11 cellular contexts compared by ENCODE assay signal in genomic region chr14:94175403-94176146, GRCh38. TPM values are rescaled to one million over a fixed set of nuclear protein-coding genes. Genes with fewer than 3 reads are reported as not detected.
DNase-seq lines count a peak whose midpoint lies in the region; ATAC-seq, FAIRE-seq and TF ChIP-seq lines count a peak whose summit lies in the region.
"Had no signal": no experiment of that assay in that cellular context is flagged by ENCODE, and none has a peak within 500 bp of the region (broad histone marks: within the 10 kb centered on the region; RNA-seq: fewer than 3 reads in every experiment).

No MANE protein-coding gene starts in this region.

- in situ Hi-C loops in K562 (cut with MboI), result loop anchor here (25.0 kb wide), 1 partner anchor 513 kb away; no protein-coding TSS in a partner anchor

- intact Hi-C loops in left ventricle myocardium superior (cut with micrococcal nuclease), result no loop called here
- intact Hi-C loops in K562 (cut with micrococcal nuclease), result no loop called here

- DNase-seq in right atrium auricular region (ENCODE audit: low spot score) (no peak), left ventricle myocardium superior (no peak), K562 (ENCODE audit: extremely low read depth in 1 of 4, low spot score in 3 of 4) (no peak), mesenchymal stem cell (no peak), NCI-H2029 treated with DMSO at 0.1 percent for 48 hours (lab: John Stamatoyannopoulos, UW) (no peak), NCI-H2081 (lab: John Stamatoyannopoulos, UW) (no peak)
- DNase-seq: NCI-H226; stimulated activated CD8-positive, alpha-beta memory T cell treated with anti-CD3 and anti-CD28 coated beads, Interleukin-4, amount 100 ng/mL, for 48 hours had no signal

- no peak for TF ChIP-seq POLR2A in K562 (conservative IDR thresholded peaks at IDR 0.05)

- H3K4me2 ChIP-seq in K562 (ENCODE audit: insufficient read depth, low read length), result no peak overlapping the region
- H3K4me2 ChIP-seq in mesenchymal stem cell (ENCODE audit: low read length, poor library complexity, severe bottlenecking), result peak overlapping the region; percentile 68

- no peak overlapping the region for H4K91ac ChIP-seq in mesenchymal stem cell (ENCODE audit: low read length)

- H2AK5ac ChIP-seq in mesenchymal stem cell (ENCODE audit: low read length, severe bottlenecking), result no peak overlapping the region

- POLR2A ChIA-PET in K562 (lab: Yijun Ruan, JAX), result interaction anchor here (1.0 kb wide), 1 partner anchor 117 kb away, joined by 3 read pairs; no protein-coding TSS in a partner anchor

- no peak for TF ChIP-seq EP300 in K562 (IDR thresholded peaks at IDR 0.05; ENCODE audit: low read length)

- no peaks in the 10 kb centered on the region for H3K79me1 ChIP-seq in mesenchymal stem cell (replicated peaks; ENCODE audit: low read length, poor library complexity, severe bottlenecking)

- H3K4me1 ChIP-seq in right atrium auricular region (peaks cover 0 to 13% of the 10 kb centered on the region in 2 donors), K562 (replicated peaks in 1 of 2; ENCODE audit: control insufficient read depth in 2 of 2, insufficient read depth in 2 of 2, low read length in 2 of 2) (peaks cover 0 to 16% of the 10 kb centered on the region in 2 experiments; a peak in 2 of 5 replicates), mesenchymal stem cell (ENCODE audit: control insufficient read depth, insufficient read depth, low read depth, low read length) (peaks cover 14% of the 10 kb centered on the region)

- 2% methylated on average over 15 of the region's 18 CpGs for WGBS in K562 (ENCODE audit: insufficient coverage, low coverage, missing lambda C conversion rate)
- 29% methylated on average over 11 of the region's 18 CpGs for whole genome bisulfite sequencing in mesenchymal stem cell

- no peak overlapping the region for H2BK120ac ChIP-seq in mesenchymal stem cell (ENCODE audit: low read depth, low read length)

- no peak overlapping the region for H3K9ac ChIP-seq in K562 (ENCODE audit: insufficient read depth in 1 of 2, low read depth in 2 of 2, low read length in 2 of 2)
- H3K9ac ChIP-seq in mesenchymal stem cell (ENCODE audit: low read length), result peak overlapping the region; percentile 52

- CTCF ChIA-PET in K562 (lab: Yijun Ruan, JAX; ENCODE audit: low intra/inter-chr PET ratio), result no interaction called here

- H3K27ac ChIP-seq in right atrium auricular region, result no peak overlapping the region
- H3K27ac ChIP-seq in K562 (ENCODE audit: extremely low read depth, low read depth, low read length), result no peak overlapping the region
- no peak overlapping the region for H3K27ac ChIP-seq in mesenchymal stem cell (ENCODE audit: low read length, poor library complexity, severe bottlenecking)

- H4K20me1 ChIP-seq in K562 (replicated peaks; ENCODE audit: control insufficient read depth, insufficient read depth, low read length), result no peaks in the 10 kb centered on the region

- H3K4ac ChIP-seq in mesenchymal stem cell (ENCODE audit: low read depth in 1 of 2, low read length in 2 of 2), result no peak overlapping the region

- no peak overlapping the region for H3K14ac ChIP-seq in mesenchymal stem cell (ENCODE audit: low read length in 2 of 2)

- TF ChIP-seq CTCF in right atrium auricular region (IDR thresholded peaks at IDR 0.05), result no peak
- TF ChIP-seq CTCF in K562 (IDR thresholded peaks at IDR 0.05 in 2 of 3, conservative IDR thresholded peaks at IDR 0.05 in 1 of 3; ENCODE audit: insufficient read depth in 2 of 3, low read depth in 1 of 3, low read length in 3 of 3), result no peak

- FAIRE-seq in K562 (lab: Jason Lieb, UNC), result no peak
- FAIRE-seq: G401.6 had no signal

- H3K9me1 ChIP-seq in K562 (ENCODE audit: control insufficient read depth, insufficient read depth, low read length), result no peaks in the 10 kb centered on the region

- H3K9me3 ChIP-seq in right atrium auricular region (no peaks in the 10 kb centered on the region), K562 (replicated peaks; ENCODE audit: control insufficient read depth, insufficient read depth, low read depth, low read length) (no peaks in the 10 kb centered on the region), mesenchymal stem cell (ENCODE audit: control insufficient read depth, low read length) (no peaks in the 10 kb centered on the region)

- no peaks in the 10 kb centered on the region for H3K36me3 ChIP-seq in right atrium auricular region
- no peaks in the 10 kb centered on the region for H3K36me3 ChIP-seq in K562 (ENCODE audit: control insufficient read depth, insufficient read depth, low read length)
- H3K36me3 ChIP-seq in mesenchymal stem cell (ENCODE audit: control insufficient read depth in 1 of 2, insufficient read depth in 2 of 2, low read depth in 1 of 2, low read length in 2 of 2), result no peaks in the 10 kb centered on the region

- no peak for ATAC-seq in left ventricle myocardium superior
- ATAC-seq in K562, result no peak
- no peak for ATAC-seq in HG03045 (IDR thresholded peaks at IDR 0.05; ENCODE audit: unreplicated experiment)
- ATAC-seq in GM19351 (IDR thresholded peaks at IDR 0.05; ENCODE audit: unreplicated experiment), result no peak

- no peak overlapping the region for H2BK15ac ChIP-seq in mesenchymal stem cell (ENCODE audit: low read depth, poor library complexity, severe bottlenecking)

- no peaks in the 10 kb centered on the region for H3K27me3 ChIP-seq in right atrium auricular region
- H3K27me3 ChIP-seq in K562 (ENCODE audit: control insufficient read depth in 2 of 2, insufficient read depth in 2 of 2, low read length in 2 of 2), result peaks cover 0 to 2% of the 10 kb centered on the region in 2 experiments; a peak in 3 of 5 replicates
- peaks cover 7 to 23% of the 10 kb centered on the region in 2 experiments for H3K27me3 ChIP-seq in mesenchymal stem cell (ENCODE audit: control insufficient read depth in 1 of 2, insufficient read depth in 1 of 2, low read length in 2 of 2)

- H3K23ac ChIP-seq in mesenchymal stem cell (ENCODE audit: low read length in 2 of 2), result no peak overlapping the region

- no TSS peak for BruUV-seq in K562 (replicated peaks; lab: Mats Ljungman, UMichigan)

- H4K8ac ChIP-seq in mesenchymal stem cell (ENCODE audit: low read length), result no peak overlapping the region

- no peak overlapping the region for H2BK5ac ChIP-seq in mesenchymal stem cell (ENCODE audit: low read depth, low read length, poor library complexity, severe bottlenecking)

- no peak overlapping the region for H2BK12ac ChIP-seq in mesenchymal stem cell (ENCODE audit: low read length in 2 of 2)

- H3K4me3 ChIP-seq in right atrium auricular region (peak overlapping the region; percentile 54 to 72), K562 (no peak overlapping the region), mesenchymal stem cell (ENCODE audit: insufficient read depth in 1 of 2, low read depth in 1 of 2, low read length in 2 of 2) (peak overlapping the region in 1 of 2 experiments; percentile 75)

- no peaks in the 10 kb centered on the region for H3K79me2 ChIP-seq in K562 (ENCODE audit: control insufficient read depth, insufficient read depth, low read length)

- no peak overlapping the region for H3K18ac ChIP-seq in mesenchymal stem cell (ENCODE audit: low read depth in 1 of 2, low read length in 2 of 2)

- TF ChIP-seq RAD21 in K562 (CRISPR knock-in tag; conservative IDR thresholded peaks at IDR 0.05 in 1 of 2, IDR thresholded peaks at IDR 0.05 in 1 of 2), result no peak

- no peak overlapping the region for H2AFZ ChIP-seq in K562 (ENCODE audit: low read depth, low read length)
- no peak overlapping the region for H2AFZ ChIP-seq in mesenchymal stem cell (ENCODE audit: low read depth, low read length)

RNA-seq across cellular contexts. Expression of gene PPP4R4, which starts 1.5 kb away (rescaled TPM):
- under 1 TPM; 0.22 to 0.75 TPM for total RNA-seq in right atrium auricular region
- total RNA-seq in left ventricle myocardium superior, result 0.30 TPM
- not detected in 2 replicates for total RNA-seq in K562 (2011; cell fraction: chromatin; rRNA removed; ENCODE audit: low replicate concordance)
- total RNA-seq in K562 (2011; cell fraction: nucleolus; rRNA removed), result not detected in 2 replicates
- total RNA-seq in K562 (2011; cell fraction: nucleoplasm; rRNA removed), result not detected in 2 replicates
- total RNA-seq in K562 (2014; rRNA removed), result 0.04 TPM in 1 of 2 replicates, not detected in the other
- total RNA-seq in K562 (2014; rRNA removed; fragmentation: Illumina TruSeq; extraction: Trizol), result not detected in 2 replicates
- 0.11 TPM in 1 of 2 replicates, not detected in the other for total RNA-seq in K562 (2015; rRNA removed; fragmentation: Illumina TruSeq; extraction: Trizol)
- total RNA-seq in K562 (2021), result not detected in 2 replicates
- 0.26 TPM in 1 of 2 replicates, not detected in the other for polyA plus RNA-seq in K562 (2011; rRNA removed)
- not detected in 2 replicates for polyA plus RNA-seq in K562 (2011; cell fraction: cytosol; rRNA removed)
- polyA plus RNA-seq in K562 (2011; cell fraction: nucleus; rRNA removed), result 0.09 TPM in 1 of 2 replicates, not detected in the other
- 0.21 TPM in 1 of 2 replicates, not detected in the other for polyA plus RNA-seq in K562 (2012)
- not detected in 2 replicates for polyA plus RNA-seq in K562 (2014; fragmentation: Illumina TruSeq; extraction: Trizol)
- polyA plus RNA-seq in K562 (2014; fragmentation: Nextera tagmentation; extraction: Ambion mirVana), result not detected
- not detected in 2 replicates for polyA plus RNA-seq in K562 (2014; rRNA removed)
- polyA minus RNA-seq in K562 (2011; rRNA and poly(A)+ RNA removed), result not detected in 2 replicates
- not detected in 2 replicates for polyA minus RNA-seq in K562 (2011; cell fraction: cytosol; rRNA and poly(A)+ RNA removed)
- under 0.01 TPM in 1 of 2 replicates, not detected in the other for polyA minus RNA-seq in K562 (2011; cell fraction: nucleus; rRNA and poly(A)+ RNA removed)
- 0.01 TPM for polyA plus RNA-seq in mesenchymal stem cell (2013, experiment 1 of 2)
- polyA plus RNA-seq in mesenchymal stem cell (2013, experiment 2 of 2), result 0.01 TPM

RNA-seq across cellular contexts. Expression of gene IFI27L2, which starts 46.2 kb away (rescaled TPM):
- total RNA-seq in right atrium auricular region (10 to 100 TPM; 42.9 to 85.1 TPM), left ventricle myocardium superior (41.1 TPM), K562 (2014; rRNA removed) (8.0 and 9.3 TPM in 2 replicates), K562 (2014; rRNA removed; fragmentation: Illumina TruSeq; extraction: Trizol) (2.3 and 2.7 TPM in 2 replicates), K562 (2015; rRNA removed; fragmentation: Illumina TruSeq; extraction: Trizol) (4.1 and 6.1 TPM in 2 replicates), K562 (2021) (4.4 and 5.5 TPM in 2 replicates)
- 1.2 and 5.0 TPM in 2 replicates for total RNA-seq in K562 (2011; cell fraction: chromatin; rRNA removed; ENCODE audit: low replicate concordance)
- total RNA-seq in K562 (2011; cell fraction: nucleolus; rRNA removed), result 2.6 and 2.7 TPM in 2 replicates
- 2.0 and 4.0 TPM in 2 replicates for total RNA-seq in K562 (2011; cell fraction: nucleoplasm; rRNA removed)
- polyA plus RNA-seq in K562 (2011; rRNA removed) (3.3 and 4.1 TPM in 2 replicates), K562 (2014; fragmentation: Illumina TruSeq; extraction: Trizol) (2.5 and 3.8 TPM in 2 replicates), K562 (2014; fragmentation: Nextera tagmentation; extraction: Ambion mirVana) (1 to 10 TPM; 1.0 to 3.0 TPM), K562 (2014; rRNA removed) (5.9 and 9.0 TPM in 2 replicates)
- 7.4 and 14.0 TPM in 2 replicates for polyA plus RNA-seq in K562 (2011; cell fraction: cytosol; rRNA removed)
- 2.2 and 4.6 TPM in 2 replicates for polyA plus RNA-seq in K562 (2011; cell fraction: nucleus; rRNA removed)
- 13.5 and 19.3 TPM in 2 replicates for polyA plus RNA-seq in K562 (2012)
- polyA minus RNA-seq in K562 (2011; rRNA and poly(A)+ RNA removed), result 0.33 and 0.88 TPM in 2 replicates
- polyA minus RNA-seq in K562 (2011; cell fraction: cytosol; rRNA and poly(A)+ RNA removed), result not detected in 2 replicates
- polyA minus RNA-seq in K562 (2011; cell fraction: nucleus; rRNA and poly(A)+ RNA removed), result 0.94 and 1.1 TPM in 2 replicates
- polyA plus RNA-seq in mesenchymal stem cell (2013, experiment 1 of 2), result 72.9 TPM
- 74.9 TPM for polyA plus RNA-seq in mesenchymal stem cell (2013, experiment 2 of 2)
